Comparison of ENCODE assay signal across 11 cellular contexts in genomic region chr11:113161671-113162589, GRCh38.
DNase-seq lines count a peak whose midpoint lies in the region; ATAC-seq and TF ChIP-seq lines count a peak whose summit lies in the region.
"Had no signal": no experiment of that assay in that cellular context is flagged by ENCODE, and none has a peak within 500 bp of the region (broad histone marks: within the 10 kb centered on the region; RNA-seq: fewer than 3 reads in every experiment).

No MANE protein-coding gene starts in this region.

- H3K36me3 ChIP-seq in neural cell (ENCODE audit: insufficient read depth, low read length): no peaks in the 10 kb centered on the region

- H3K27me3 ChIP-seq in neural cell (ENCODE audit: insufficient read depth, low read depth, low read length): no peaks in the 10 kb centered on the region

- no peaks in the 10 kb centered on the region for H3K9me3 ChIP-seq in neural cell (ENCODE audit: low read length)
- H3K9me3 ChIP-seq: psoas muscle had no signal

- H3K27ac ChIP-seq in neural cell (ENCODE audit: low read length): peak overlapping the region; percentile 8
- H3K27ac ChIP-seq: psoas muscle had no signal

- H3K27me3 Mint-ChIP-seq in stimulated activated memory B cell treated with anti-CD40 and anti-IgM and Interleukin-4, amounts not matched to agents 10 μg/mL and 1 μg/mL and 100 μg/mL, for 72 hours: peaks cover 11% of the 10 kb centered on the region

- no peak for TF ChIP-seq EP300 in neural cell (conservative IDR thresholded peaks at IDR 0.05; ENCODE audit: poor library complexity, severe bottlenecking)

- H3K4me1 Mint-ChIP-seq in stimulated activated memory B cell treated with anti-CD40 and anti-IgM and Interleukin-4, amounts not matched to agents 10 μg/mL and 1 μg/mL and 100 μg/mL, for 72 hours: no peaks in the 10 kb centered on the region
- H3K4me1 Mint-ChIP-seq: activated naive CD4-positive, alpha-beta T cell treated with anti-CD3 and anti-CD28 coated beads, Interleukin-2, amount 50 U/mL, for 24 hours had no signal

- no peaks in the 10 kb centered on the region for H3K36me3 Mint-ChIP-seq in stimulated activated memory B cell treated with anti-CD40 and anti-IgM and Interleukin-4, amounts not matched to agents 10 μg/mL and 1 μg/mL and 100 μg/mL, for 72 hours
- H3K36me3 Mint-ChIP-seq: activated naive CD4-positive, alpha-beta T cell treated with anti-CD3 and anti-CD28 coated beads, Interleukin-2, amount 50 U/mL, for 24 hours had no signal

- no peaks in the 10 kb centered on the region for H3K9me2 ChIP-seq in neural cell (ENCODE audit: insufficient read depth, low read length)

- H4K20me1 ChIP-seq in neural cell (ENCODE audit: insufficient read depth): no peaks in the 10 kb centered on the region

- no peak overlapping the region for H3K4me2 ChIP-seq in neural cell (ENCODE audit: low read length)

- no peaks in the 10 kb centered on the region for H3F3A ChIP-seq in neural cell (ENCODE audit: insufficient read depth, low read length, poor library complexity, severe bottlenecking)

- no peak overlapping the region for H2AFZ ChIP-seq in neural cell (ENCODE audit: low read depth, low read length)

- DNase-seq in DMS53 (lab: John Stamatoyannopoulos, UW): peak; percentile 89
- DNase-seq in NCI-H2081 treated with DMSO at 0.1 percent for 48 hours (lab: John Stamatoyannopoulos, UW): peak; percentile 99
- peak; percentile 95 for DNase-seq in cerebellar cortex (ENCODE audit: low spot score)
- no peak for DNase-seq in amniotic stem cell (lab: John Stamatoyannopoulos, UW)
- no peak for DNase-seq in effector CD8-positive, alpha-beta T cell (lab: John Stamatoyannopoulos, UW)
- DNase-seq: activated CD8-positive, alpha-beta T cell treated with anti-CD3 and anti-CD28 coated beads, Interleukin-2, amount 10 ng/mL, durations not matched to agents 7 days and 5 days; psoas muscle had no signal

- H3K4me3 ChIP-seq in neural cell (ENCODE audit: low read length): no peak overlapping the region
- H3K4me3 ChIP-seq: psoas muscle had no signal

- H3K9me3 Mint-ChIP-seq in stimulated activated memory B cell treated with anti-CD40 and anti-IgM and Interleukin-4, amounts not matched to agents 10 μg/mL and 1 μg/mL and 100 μg/mL, for 72 hours: peaks cover 3% of the 10 kb centered on the region
- H3K9me3 Mint-ChIP-seq: activated naive CD4-positive, alpha-beta T cell treated with anti-CD3 and anti-CD28 coated beads, Interleukin-2, amount 50 U/mL, for 24 hours had no signal

- ATAC-seq in GM21447 (IDR thresholded peaks at IDR 0.05; ENCODE audit: unreplicated experiment): no peak
- no peak for ATAC-seq in stimulated activated memory B cell treated with anti-CD40 and anti-IgM and Interleukin-4, amounts not matched to agents 10 μg/mL and 1 μg/mL and 100 μg/mL, for 72 hours
- ATAC-seq: activated CD8-positive, alpha-beta T cell treated with anti-CD3 and anti-CD28 coated beads, Interleukin-2, amount 10 ng/mL, durations not matched to agents 7 days and 5 days had no signal

- H3K79me2 ChIP-seq in neural cell (replicated peaks; ENCODE audit: insufficient read depth, low read length): no peaks in the 10 kb centered on the region

- no peak overlapping the region for H3K9ac ChIP-seq in neural cell (ENCODE audit: low read length)

- TF ChIP-seq RAD21 in neural cell (conservative IDR thresholded peaks at IDR 0.05): no peak

- no peak overlapping the region for H3K4me3 Mint-ChIP-seq in stimulated activated memory B cell treated with anti-CD40 and anti-IgM and Interleukin-4, amounts not matched to agents 10 μg/mL and 1 μg/mL and 100 μg/mL, for 72 hours
- H3K4me3 Mint-ChIP-seq: activated CD8-positive, alpha-beta T cell treated with anti-CD3 and anti-CD28 coated beads, Interleukin-2, amount 10 ng/mL, durations not matched to agents 7 days and 5 days; activated naive CD4-positive, alpha-beta T cell treated with anti-CD3 and anti-CD28 coated beads, Interleukin-2, amount 50 U/mL, for 24 hours had no signal

- H3K27ac Mint-ChIP-seq in stimulated activated memory B cell treated with anti-CD40 and anti-IgM and Interleukin-4, amounts not matched to agents 10 μg/mL and 1 μg/mL and 100 μg/mL, for 72 hours: no peak overlapping the region
- H3K27ac Mint-ChIP-seq: activated CD8-positive, alpha-beta T cell treated with anti-CD3 and anti-CD28 coated beads, Interleukin-2, amount 10 ng/mL, durations not matched to agents 7 days and 5 days; activated naive CD4-positive, alpha-beta T cell treated with anti-CD3 and anti-CD28 coated beads, Interleukin-2, amount 50 U/mL, for 24 hours had no signal

- TF ChIP-seq CTCF in neural cell (IDR thresholded peaks at IDR 0.05; ENCODE audit: poor library complexity, severe bottlenecking): no peak

TF ChIP-seq in neural cell, 6 proteins besides CTCF, POLR2A, EP300 and RAD21:
- TF ChIP-seq MXI1 (conservative IDR thresholded peaks at IDR 0.05; ENCODE audit: poor library complexity, severe bottlenecking) (no peak), POLR2AphosphoS5 (IDR thresholded peaks at IDR 0.05) (no peak), TAF1 (IDR thresholded peaks at IDR 0.05; ENCODE audit: low read depth) (no peak), SMC3 (conservative IDR thresholded peaks at IDR 0.05; ENCODE audit: poor library complexity) (no peak)

Comparison
In these comparisons a context has a peak if more than half of its experiments do, and no peak if none do; other contexts are left out.
1. DNase-seq: peak in DMS53 (single experiment), NCI-H2081 treated with DMSO at 0.1 percent for 48 hours (single experiment) and cerebellar cortex (single experiment); none in amniotic stem cell (single experiment) and effector CD8-positive, alpha-beta T cell (single experiment).